In genomic region chr22:39147335-39148023, GRCh38 we compare ENCODE assay signal across 16 cellular contexts. TPM values are rescaled to one million over a fixed set of nuclear protein-coding genes. Genes with fewer than 3 reads are reported as not detected.
DNase-seq lines count a peak whose midpoint lies in the region; ATAC-seq, FAIRE-seq and TF ChIP-seq lines count a peak whose summit lies in the region.
"Had no signal": no experiment of that assay in that cellular context is flagged by ENCODE, and none has a peak within 500 bp of the region (broad histone marks: within the 10 kb centered on the region; RNA-seq: fewer than 3 reads in every experiment).

No MANE protein-coding gene starts in this region.

- TF ChIP-seq POLR2A in uterus (IDR thresholded peaks at IDR 0.05), result no peak

- peaks cover 35% of the 10 kb centered on the region for H3K36me3 Mint-ChIP-seq in effector memory CD8-positive, alpha-beta T cell (ENCODE audit: insufficient read depth)
- H3K36me3 Mint-ChIP-seq: neural progenitor cell had no signal

- FAIRE-seq in kidney (lab: Jason Lieb, UNC), result no peak
- FAIRE-seq: astrocyte had no signal

- H3K27ac ChIP-seq in heart right ventricle (peak overlapping the region in 8 of 10 donors; percentile 26 to 96 (median 66)), neutrophil (peak overlapping the region; percentile 98), uterus (peak overlapping the region; percentile 95 to 99), kidney (ENCODE audit: low read depth in 2 of 2, low read length in 2 of 2) (no peak overlapping the region)
- H3K27ac ChIP-seq: neural progenitor cell, SJSA1 had no signal

- H3K27ac Mint-ChIP-seq in effector memory CD8-positive, alpha-beta T cell, result peak overlapping the region; percentile 88 to 95
- H3K27ac Mint-ChIP-seq: neural progenitor cell had no signal

- H3K4me3 Mint-ChIP-seq in effector memory CD8-positive, alpha-beta T cell, result no peak overlapping the region

- H3K27me3 Mint-ChIP-seq in effector memory CD8-positive, alpha-beta T cell, result no peaks in the 10 kb centered on the region

- H3K36me3 ChIP-seq in heart right ventricle, result peaks cover 0 to 35% (median 0%) of the 10 kb centered on the region in 9 donors
- peaks cover 32% of the 10 kb centered on the region for H3K36me3 ChIP-seq in neutrophil
- no peaks in the 10 kb centered on the region for H3K36me3 ChIP-seq in uterus
- peaks cover 4 to 5% of the 10 kb centered on the region in 2 donors for H3K36me3 ChIP-seq in kidney (ENCODE audit: control insufficient read depth in 1 of 2, insufficient read depth in 2 of 2, low read length in 2 of 2)
- H3K36me3 ChIP-seq: neural progenitor cell had no signal

- 84 to 85% methylated on average over 5 of the region's 5 CpGs for WGBS in heart right ventricle, 2 donors

- H3K27me3 ChIP-seq in heart right ventricle (no peaks in the 10 kb centered on the region), neutrophil (peaks cover 12% of the 10 kb centered on the region), uterus (no peaks in the 10 kb centered on the region)
- H3K27me3 ChIP-seq: SJSA1 had no signal

- H3K4me3 ChIP-seq in heart right ventricle, result no peak overlapping the region
- H3K4me3 ChIP-seq in neutrophil (ENCODE audit: low read depth in 1 of 2, low read length in 1 of 2), result no peak overlapping the region
- H3K4me3 ChIP-seq in uterus, result no peak overlapping the region
- no peak overlapping the region for H3K4me3 ChIP-seq in kidney (ENCODE audit: low read length in 2 of 2)
- H3K4me3 ChIP-seq: neural progenitor cell, SJSA1 had no signal

- DNase-seq in heart right ventricle (no peak), Right ventricle myocardium superior (no peak), uterus (no peak), kidney (no peak)
- no peak for DNase-seq in effector memory CD8-positive, alpha-beta T cell
- DNase-seq: activated CD4-positive, alpha-beta T cell treated with anti-CD3 and anti-CD28 coated beads for 1 hour; NCI-H1105 treated with DMSO at 0.1 percent for 48 hours; NCI-H774 had no signal

- H3K4me1 ChIP-seq in heart right ventricle, result peaks cover 14 to 82% (median 75%) of the 10 kb centered on the region in 9 donors
- peaks cover 43 to 49% of the 10 kb centered on the region in 2 experiments for H3K4me1 ChIP-seq in neutrophil (ENCODE audit: control insufficient read depth in 1 of 2, insufficient read depth in 1 of 2, low read depth in 1 of 2, low read length in 1 of 2)
- H3K4me1 ChIP-seq in uterus, result peaks cover 6 to 36% of the 10 kb centered on the region in 2 donors
- H3K4me1 ChIP-seq in kidney (ENCODE audit: control insufficient read depth in 1 of 2, insufficient read depth in 1 of 2, low read depth in 1 of 2, low read length in 2 of 2), result peaks cover 14 to 43% of the 10 kb centered on the region in 2 donors

- H3K9ac ChIP-seq in kidney (ENCODE audit: low read length in 2 of 2), result no peak overlapping the region
- H3K9ac ChIP-seq: neural progenitor cell had no signal

- intact Hi-C loops in heart right ventricle (cut with DNase I), result no loop called here
- intact Hi-C loops in Right ventricle myocardium superior (cut with DNase I), result no loop called here
- intact Hi-C loops in uterus (cut with DNase I; ENCODE audit: low total_unique reads), result no loop called here
- intact Hi-C loops in kidney (cut with DNase I), result no loop called here

- H3K9me3 Mint-ChIP-seq in effector memory CD8-positive, alpha-beta T cell, result no peaks in the 10 kb centered on the region
- H3K9me3 Mint-ChIP-seq: neural progenitor cell had no signal

- no peak for ATAC-seq in heart right ventricle
- no peak for ATAC-seq in Right ventricle myocardium superior (ENCODE audit: poor library complexity)
- no peak for ATAC-seq in effector memory CD8-positive, alpha-beta T cell (replicated peaks)
- no peak for ATAC-seq in HG02623 (IDR thresholded peaks at IDR 0.05; ENCODE audit: unreplicated experiment)
- no peak for ATAC-seq in HG03571 (IDR thresholded peaks at IDR 0.05; ENCODE audit: unreplicated experiment)

- no peaks in the 10 kb centered on the region for H3K9me3 ChIP-seq in heart right ventricle
- H3K9me3 ChIP-seq in neutrophil, result no peaks in the 10 kb centered on the region
- no peaks in the 10 kb centered on the region for H3K9me3 ChIP-seq in uterus
- H3K9me3 ChIP-seq in kidney (ENCODE audit: control insufficient read depth in 1 of 2, low read length in 2 of 2), result no peaks in the 10 kb centered on the region

- TF ChIP-seq CTCF in heart right ventricle (IDR thresholded peaks at IDR 0.05) (no peak), neutrophil (IDR thresholded peaks at IDR 0.05) (no peak), uterus (IDR thresholded peaks at IDR 0.05) (no peak), kidney (IDR thresholded peaks at IDR 0.05; ENCODE audit: borderline replicate concordance, extremely low read depth, insufficient read depth) (no peak)

- H3K4me1 Mint-ChIP-seq in effector memory CD8-positive, alpha-beta T cell (ENCODE audit: low read depth in 2 of 2), result peaks cover 50 to 53% of the 10 kb centered on the region in 2 donors

RNA-seq across cellular contexts. Expression of gene CBX7, which starts 5.0 kb away (rescaled TPM):
- total RNA-seq in heart right ventricle, result 10 to 100 TPM; 48.8 to 85.8 (median 76.3) TPM
- 10 to 100 TPM; 34.5 to 36.3 TPM for polyA plus RNA-seq in heart right ventricle
- total RNA-seq in Right ventricle myocardium superior, result 69.9 TPM
- 100 to 1,000 TPM in 2 of 4 donors, 10 to 100 TPM in 2; 16.0 to 128 (median 102) TPM for total RNA-seq in uterus
- 65.2 TPM for total RNA-seq in kidney
- 39.3 TPM for polyA plus RNA-seq in kidney (ENCODE audit: insufficient read depth, low read depth, low replicate concordance)

RNA-seq across cellular contexts. Expression of gene APOBEC3H, which starts 50.4 kb away (rescaled TPM):
- total RNA-seq in heart right ventricle (1 to 10 TPM in 1 of 10 donors, under 1 TPM in 1, not detected in 8; 0.41 to 1.9 TPM), Right ventricle myocardium superior (not detected), uterus (under 1 TPM in 1 of 4 donors, not detected in 3; 0.69 TPM), kidney (0.79 TPM)
- polyA plus RNA-seq in heart right ventricle (under 1 TPM; 0.06 to 0.80 TPM), kidney (ENCODE audit: insufficient read depth, low read depth, low replicate concordance) (not detected)
- total RNA-seq: epithelial cell of proximal tubule, SJSA1, subcutaneous adipose tissue had no signal

Comparison
In these comparisons a context has a peak if more than half of its experiments do, and no peak if none do; other contexts are left out.
1. H3K27ac ChIP-seq: peak in heart right ventricle (8 of 10), neutrophil (single experiment) and uterus (2 of 2); none in kidney (0 of 2).